In the genomic region with DNA sequence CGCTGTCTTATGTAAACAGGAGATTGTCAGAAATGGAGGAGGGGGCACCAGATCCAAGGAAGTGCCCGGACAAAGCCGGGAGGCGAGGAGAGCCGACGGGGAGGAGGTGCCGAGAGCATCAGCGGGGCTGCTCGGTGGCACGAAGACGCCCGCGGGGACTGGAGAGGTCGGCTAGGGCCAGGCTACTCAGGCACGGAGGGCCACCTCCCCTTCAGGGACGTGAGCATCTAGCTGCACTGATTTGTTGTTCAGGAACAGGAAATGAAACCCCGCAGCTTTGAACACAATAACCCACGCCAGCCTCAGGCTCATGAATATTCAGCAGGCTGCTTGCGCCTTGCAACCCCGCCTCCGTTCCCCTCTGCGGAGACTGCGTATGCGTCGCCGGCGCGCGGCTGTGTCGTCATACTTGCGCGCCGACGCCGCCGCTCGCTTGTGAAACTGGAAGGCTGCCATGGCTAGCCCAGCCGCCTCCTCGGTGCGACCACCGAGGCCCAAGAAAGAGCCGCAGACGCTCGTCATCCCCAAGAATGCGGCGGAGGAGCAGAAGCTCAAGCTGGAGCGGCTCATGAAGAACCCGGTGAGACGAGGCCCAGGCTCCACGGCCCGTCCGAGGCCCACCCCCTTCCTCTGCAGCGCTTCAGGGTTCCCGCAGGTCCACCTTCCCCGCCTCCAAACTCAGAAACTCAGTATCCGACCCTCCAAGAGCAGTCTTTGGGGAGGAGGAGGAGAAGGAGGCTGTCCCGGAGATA, we compare ENCODE assay signal across 1 cellular context.
TF ChIP-seq lines count a peak whose summit lies in the region.

A gene with protein sequence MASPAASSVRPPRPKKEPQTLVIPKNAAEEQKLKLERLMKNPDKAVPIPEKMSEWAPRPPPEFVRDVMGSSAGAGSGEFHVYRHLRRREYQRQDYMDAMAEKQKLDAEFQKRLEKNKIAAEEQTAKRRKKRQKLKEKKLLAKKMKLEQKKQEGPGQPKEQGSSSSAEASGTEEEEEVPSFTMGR (plus strand): TSS at position 406 of the 752 bp plus-strand sequence. CDS start 49 bp downstream, at position 455.

TF ChIP-seq in HEK293, 187 proteins besides CTCF, POLR2A, EP300 and RAD21 (continued from another document):
- TF ChIP-seq, protein P1, sequence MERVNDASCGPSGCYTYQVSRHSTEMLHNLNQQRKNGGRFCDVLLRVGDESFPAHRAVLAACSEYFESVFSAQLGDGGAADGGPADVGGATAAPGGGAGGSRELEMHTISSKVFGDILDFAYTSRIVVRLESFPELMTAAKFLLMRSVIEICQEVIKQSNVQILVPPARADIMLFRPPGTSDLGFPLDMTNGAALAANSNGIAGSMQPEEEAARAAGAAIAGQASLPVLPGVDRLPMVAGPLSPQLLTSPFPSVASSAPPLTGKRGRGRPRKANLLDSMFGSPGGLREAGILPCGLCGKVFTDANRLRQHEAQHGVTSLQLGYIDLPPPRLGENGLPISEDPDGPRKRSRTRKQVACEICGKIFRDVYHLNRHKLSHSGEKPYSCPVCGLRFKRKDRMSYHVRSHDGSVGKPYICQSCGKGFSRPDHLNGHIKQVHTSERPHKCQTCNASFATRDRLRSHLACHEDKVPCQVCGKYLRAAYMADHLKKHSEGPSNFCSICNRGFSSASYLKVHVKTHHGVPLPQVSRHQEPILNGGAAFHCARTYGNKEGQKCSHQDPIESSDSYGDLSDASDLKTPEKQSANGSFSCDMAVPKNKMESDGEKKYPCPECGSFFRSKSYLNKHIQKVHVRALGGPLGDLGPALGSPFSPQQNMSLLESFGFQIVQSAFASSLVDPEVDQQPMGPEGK (tag by site-specific recombination; IDR thresholded peaks at IDR 0.05) = peak; percentile 79; the same call in 1 of the 2 replicates
- TF ChIP-seq ZNF629 (tag by site-specific recombination; IDR thresholded peaks at IDR 0.05) = peak; percentile 56
- TF ChIP-seq ZXDB (tag by site-specific recombination; IDR thresholded peaks at IDR 0.05) = peak; percentile 51
- peak; percentile 48; the same call in 1 of the 2 replicates for TF ChIP-seq GLIS1 (tag by site-specific recombination; IDR thresholded peaks at IDR 0.05)
- TF ChIP-seq ZNF660 (tag by site-specific recombination; IDR thresholded peaks at IDR 0.05) = peak; percentile 68; the same call in 1 of the 2 replicates
- peak; percentile 33; the same call in 1 of the 2 replicates for TF ChIP-seq FEZF1 (tag by site-specific recombination; IDR thresholded peaks at IDR 0.05)
- TF ChIP-seq ZNF549 (tag by site-specific recombination; IDR thresholded peaks at IDR 0.05) = no peak
- TF ChIP-seq, protein P2, sequence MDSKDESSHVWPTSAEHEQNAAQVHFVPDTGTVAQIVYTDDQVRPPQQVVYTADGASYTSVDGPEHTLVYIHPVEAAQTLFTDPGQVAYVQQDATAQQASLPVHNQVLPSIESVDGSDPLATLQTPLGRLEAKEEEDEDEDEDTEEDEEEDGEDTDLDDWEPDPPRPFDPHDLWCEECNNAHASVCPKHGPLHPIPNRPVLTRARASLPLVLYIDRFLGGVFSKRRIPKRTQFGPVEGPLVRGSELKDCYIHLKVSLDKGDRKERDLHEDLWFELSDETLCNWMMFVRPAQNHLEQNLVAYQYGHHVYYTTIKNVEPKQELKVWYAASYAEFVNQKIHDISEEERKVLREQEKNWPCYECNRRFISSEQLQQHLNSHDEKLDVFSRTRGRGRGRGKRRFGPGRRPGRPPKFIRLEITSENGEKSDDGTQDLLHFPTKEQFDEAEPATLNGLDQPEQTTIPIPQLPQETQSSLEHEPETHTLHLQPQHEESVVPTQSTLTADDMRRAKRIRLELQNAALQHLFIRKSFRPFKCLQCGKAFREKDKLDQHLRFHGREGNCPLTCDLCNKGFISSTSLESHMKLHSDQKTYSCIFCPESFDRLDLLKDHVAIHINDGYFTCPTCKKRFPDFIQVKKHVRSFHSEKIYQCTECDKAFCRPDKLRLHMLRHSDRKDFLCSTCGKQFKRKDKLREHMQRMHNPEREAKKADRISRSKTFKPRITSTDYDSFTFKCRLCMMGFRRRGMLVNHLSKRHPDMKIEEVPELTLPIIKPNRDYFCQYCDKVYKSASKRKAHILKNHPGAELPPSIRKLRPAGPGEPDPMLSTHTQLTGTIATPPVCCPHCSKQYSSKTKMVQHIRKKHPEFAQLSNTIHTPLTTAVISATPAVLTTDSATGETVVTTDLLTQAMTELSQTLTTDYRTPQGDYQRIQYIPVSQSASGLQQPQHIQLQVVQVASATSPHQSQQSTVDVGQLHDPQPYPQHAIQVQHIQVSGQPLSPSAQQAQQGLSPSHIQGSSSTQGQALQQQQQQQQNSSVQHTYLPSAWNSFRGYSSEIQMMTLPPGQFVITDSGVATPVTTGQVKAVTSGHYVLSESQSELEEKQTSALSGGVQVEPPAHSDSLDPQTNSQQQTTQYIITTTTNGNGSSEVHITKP (tag by site-specific recombination; IDR thresholded peaks at IDR 0.05) = peak; percentile 99
- TF ChIP-seq, protein P3, sequence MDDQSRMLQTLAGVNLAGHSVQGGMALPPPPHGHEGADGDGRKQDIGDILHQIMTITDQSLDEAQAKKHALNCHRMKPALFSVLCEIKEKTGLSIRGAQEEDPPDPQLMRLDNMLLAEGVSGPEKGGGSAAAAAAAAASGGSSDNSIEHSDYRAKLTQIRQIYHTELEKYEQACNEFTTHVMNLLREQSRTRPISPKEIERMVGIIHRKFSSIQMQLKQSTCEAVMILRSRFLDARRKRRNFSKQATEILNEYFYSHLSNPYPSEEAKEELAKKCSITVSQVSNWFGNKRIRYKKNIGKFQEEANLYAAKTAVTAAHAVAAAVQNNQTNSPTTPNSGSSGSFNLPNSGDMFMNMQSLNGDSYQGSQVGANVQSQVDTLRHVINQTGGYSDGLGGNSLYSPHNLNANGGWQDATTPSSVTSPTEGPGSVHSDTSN (CRISPR knock-in tag; IDR thresholded peaks at IDR 0.05) = 0 out of 2 replicates have a peak, but pooled peaks have one; percentile 32
- no peak for TF ChIP-seq SCRT2 (tag by site-specific recombination; IDR thresholded peaks at IDR 0.05)
- peak; percentile 82 for TF ChIP-seq GLIS2 (tag by site-specific recombination; IDR thresholded peaks at IDR 0.05)
- 0 out of 2 replicates have a peak, but pooled peaks have one; percentile 9 for TF ChIP-seq ZNF146 (tag by site-specific recombination; IDR thresholded peaks at IDR 0.05)
- TF ChIP-seq, protein P4, sequence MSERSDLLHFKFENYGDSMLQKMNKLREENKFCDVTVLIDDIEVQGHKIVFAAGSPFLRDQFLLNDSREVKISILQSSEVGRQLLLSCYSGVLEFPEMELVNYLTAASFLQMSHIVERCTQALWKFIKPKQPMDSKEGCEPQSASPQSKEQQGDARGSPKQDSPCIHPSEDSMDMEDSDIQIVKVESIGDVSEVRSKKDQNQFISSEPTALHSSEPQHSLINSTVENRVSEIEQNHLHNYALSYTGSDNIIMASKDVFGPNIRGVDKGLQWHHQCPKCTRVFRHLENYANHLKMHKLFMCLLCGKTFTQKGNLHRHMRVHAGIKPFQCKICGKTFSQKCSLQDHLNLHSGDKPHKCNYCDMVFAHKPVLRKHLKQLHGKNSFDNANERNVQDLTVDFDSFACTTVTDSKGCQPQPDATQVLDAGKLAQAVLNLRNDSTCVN (tag by site-specific recombination; optimal IDR thresholded peaks at IDR 0.05) = peak; percentile 33
- peak; percentile 61; the same call in 1 of the 2 replicates for TF ChIP-seq SP7 (tag by site-specific recombination; IDR thresholded peaks at IDR 0.05)
- TF ChIP-seq, protein P5, sequence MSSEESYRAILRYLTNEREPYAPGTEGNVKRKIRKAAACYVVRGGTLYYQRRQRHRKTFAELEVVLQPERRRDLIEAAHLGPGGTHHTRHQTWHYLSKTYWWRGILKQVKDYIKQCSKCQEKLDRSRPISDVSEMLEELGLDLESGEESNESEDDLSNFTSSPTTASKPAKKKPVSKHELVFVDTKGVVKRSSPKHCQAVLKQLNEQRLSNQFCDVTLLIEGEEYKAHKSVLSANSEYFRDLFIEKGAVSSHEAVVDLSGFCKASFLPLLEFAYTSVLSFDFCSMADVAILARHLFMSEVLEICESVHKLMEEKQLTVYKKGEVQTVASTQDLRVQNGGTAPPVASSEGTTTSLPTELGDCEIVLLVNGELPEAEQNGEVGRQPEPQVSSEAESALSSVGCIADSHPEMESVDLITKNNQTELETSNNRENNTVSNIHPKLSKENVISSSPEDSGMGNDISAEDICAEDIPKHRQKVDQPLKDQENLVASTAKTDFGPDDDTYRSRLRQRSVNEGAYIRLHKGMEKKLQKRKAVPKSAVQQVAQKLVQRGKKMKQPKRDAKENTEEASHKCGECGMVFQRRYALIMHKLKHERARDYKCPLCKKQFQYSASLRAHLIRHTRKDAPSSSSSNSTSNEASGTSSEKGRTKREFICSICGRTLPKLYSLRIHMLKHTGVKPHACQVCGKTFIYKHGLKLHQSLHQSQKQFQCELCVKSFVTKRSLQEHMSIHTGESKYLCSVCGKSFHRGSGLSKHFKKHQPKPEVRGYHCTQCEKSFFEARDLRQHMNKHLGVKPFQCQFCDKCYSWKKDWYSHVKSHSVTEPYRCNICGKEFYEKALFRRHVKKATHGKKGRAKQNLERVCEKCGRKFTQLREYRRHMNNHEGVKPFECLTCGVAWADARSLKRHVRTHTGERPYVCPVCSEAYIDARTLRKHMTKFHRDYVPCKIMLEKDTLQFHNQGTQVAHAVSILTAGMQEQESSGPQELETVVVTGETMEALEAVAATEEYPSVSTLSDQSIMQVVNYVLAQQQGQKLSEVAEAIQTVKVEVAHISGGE (tag by site-specific recombination; conservative IDR thresholded peaks at IDR 0.05; ENCODE audit: low read depth) = peak; percentile 44; the same call in 1 of the 2 replicates
- TF ChIP-seq SP2 (tag by site-specific recombination; IDR thresholded peaks at IDR 0.05) = peak; percentile 82
- TF ChIP-seq ZNF341 (tag by site-specific recombination; IDR thresholded peaks at IDR 0.05; ENCODE audit: low read depth) = peak; percentile 88
- peak; percentile 80; the same call in 1 of the 2 replicates for TF ChIP-seq GFI1B (tag by site-specific recombination; IDR thresholded peaks at IDR 0.05)
- TF ChIP-seq ZNF366 (tag by site-specific recombination; conservative IDR thresholded peaks at IDR 0.05) = no peak
- TF ChIP-seq ZEB2 (tag by site-specific recombination; IDR thresholded peaks at IDR 0.05) = peak; percentile 44; the same call in 1 of the 2 replicates
- TF ChIP-seq, protein P6, sequence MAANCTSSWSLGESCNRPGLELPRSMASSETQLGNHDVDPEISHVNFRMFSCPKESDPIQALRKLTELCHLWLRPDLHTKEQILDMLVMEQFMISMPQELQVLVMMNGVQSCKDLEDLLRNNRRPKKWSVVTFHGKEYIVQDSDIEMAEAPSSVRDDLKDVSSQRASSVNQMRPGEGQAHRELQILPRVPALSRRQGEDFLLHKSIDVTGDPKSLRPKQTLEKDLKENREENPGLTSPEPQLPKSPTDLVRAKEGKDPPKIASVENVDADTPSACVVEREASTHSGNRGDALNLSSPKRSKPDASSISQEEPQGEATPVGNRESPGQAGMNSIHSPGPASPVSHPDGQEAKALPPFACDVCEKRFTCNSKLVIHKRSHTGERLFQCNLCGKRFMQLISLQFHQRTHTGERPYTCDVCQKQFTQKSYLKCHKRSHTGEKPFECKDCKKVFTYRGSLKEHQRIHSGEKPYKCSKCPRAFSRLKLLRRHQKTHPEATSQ (tag by site-specific recombination; IDR thresholded peaks at IDR 0.05) = peak; percentile 47; the same call in 1 of the 2 replicates
- TF ChIP-seq ZBTB17 (tag by site-specific recombination; IDR thresholded peaks at IDR 0.05) = peak; percentile 90
- TF ChIP-seq ZSCAN30 (tag by site-specific recombination; IDR thresholded peaks at IDR 0.05) = 0 out of 2 replicates have a peak, but pooled peaks have one; percentile 31
- no peak; the same call in 1 of the 2 replicates for TF ChIP-seq ZNF10 (tag by site-specific recombination; IDR thresholded peaks at IDR 0.05)
- no peak for TF ChIP-seq ZNF391 (tag by site-specific recombination; IDR thresholded peaks at IDR 0.05; ENCODE audit: borderline replicate concordance, low read depth)
- peak; percentile 76 for TF ChIP-seq ZIC2 (tag by site-specific recombination; IDR thresholded peaks at IDR 0.05)
- TF ChIP-seq ZNF335 (tag by site-specific recombination; conservative IDR thresholded peaks at IDR 0.05) = peak; percentile 79
- TF ChIP-seq ZNF600 (tag by site-specific recombination; IDR thresholded peaks at IDR 0.05) = peak; percentile 83
- TF ChIP-seq KLF9 (tag by site-specific recombination; IDR thresholded peaks at IDR 0.05; ENCODE audit: low read depth) = peak; percentile 53
- TF ChIP-seq, protein P7, sequence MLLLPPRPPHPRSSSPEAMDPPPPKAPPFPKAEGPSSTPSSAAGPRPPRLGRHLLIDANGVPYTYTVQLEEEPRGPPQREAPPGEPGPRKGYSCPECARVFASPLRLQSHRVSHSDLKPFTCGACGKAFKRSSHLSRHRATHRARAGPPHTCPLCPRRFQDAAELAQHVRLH (tag by site-specific recombination; IDR thresholded peaks at IDR 0.05) = 0 out of 2 replicates have a peak, but pooled peaks have one; percentile 19
- TF ChIP-seq ZNF2 (tag by site-specific recombination; IDR thresholded peaks at IDR 0.05) = 0 out of 2 replicates have a peak, but pooled peaks have one; percentile 9
- no peak for TF ChIP-seq ZNF747 (tag by site-specific recombination; IDR thresholded peaks at IDR 0.05)
- peak; percentile 54; the same call in 1 of the 2 replicates for TF ChIP-seq WT1 (tag by site-specific recombination; IDR thresholded peaks at IDR 0.05)
- peak; percentile 65; the same call in 1 of the 2 replicates for TF ChIP-seq SP3 (tag by site-specific recombination; IDR thresholded peaks at IDR 0.05)
